Comparison of ENCODE assay signal across 9 cellular contexts in the genomic region with DNA sequence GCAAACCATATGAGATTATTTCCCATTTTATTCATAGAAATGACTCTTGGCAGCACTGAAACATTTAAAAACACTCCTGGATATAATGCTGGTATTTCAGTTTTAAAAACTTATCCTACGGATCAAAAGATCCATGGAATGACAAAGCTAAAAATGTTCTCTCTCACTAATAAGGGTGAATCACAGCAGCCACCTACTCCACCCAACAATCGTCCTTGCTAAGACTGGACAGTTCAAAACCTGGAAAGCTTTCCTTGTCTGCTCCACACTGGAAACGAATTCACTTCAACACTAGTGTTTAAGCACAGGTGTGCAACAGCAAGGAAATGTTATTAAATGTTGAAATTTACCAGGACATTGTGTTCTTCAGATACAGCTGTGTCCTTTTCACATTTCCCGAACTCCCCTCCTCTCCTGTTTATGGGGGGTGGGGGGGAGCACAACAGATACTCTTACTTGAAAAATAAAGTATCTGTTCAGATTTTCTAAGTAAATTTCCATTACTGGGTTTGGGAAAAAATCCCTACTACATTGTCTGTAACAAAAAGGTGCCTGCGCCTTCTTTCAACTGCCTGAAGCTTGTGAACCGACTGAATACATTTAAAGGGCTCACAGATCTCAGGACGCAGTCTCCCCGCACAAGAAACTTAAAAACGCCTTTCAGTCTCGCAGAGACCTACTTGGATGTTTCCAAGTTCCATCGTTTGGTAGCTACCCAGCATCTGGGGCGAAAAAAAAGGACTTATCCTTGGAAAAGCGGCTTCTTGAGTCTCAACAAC. TPM values are rescaled to one million over a fixed set of nuclear protein-coding genes. Genes with fewer than 3 reads are reported as not detected.
DNase-seq lines count a peak whose midpoint lies in the region; ATAC-seq, FAIRE-seq and TF ChIP-seq lines count a peak whose summit lies in the region.
"Had no signal": no experiment of that assay in that cellular context is flagged by ENCODE, and none has a peak within 500 bp of the region (broad histone marks: within the 10 kb centered on the region; RNA-seq: fewer than 3 reads in every experiment).

No MANE protein-coding gene starts in this region.

- in situ Hi-C loops in Caki2 (cut with HindIII; ENCODE audit: low pct_unique_long_range_greater_than_20kb, low sequenced_read_pairs), result no loop called here

- ATAC-seq in HG02973 (IDR thresholded peaks at IDR 0.05; ENCODE audit: unreplicated experiment), result no peak
- ATAC-seq in HG03521 (IDR thresholded peaks at IDR 0.05; ENCODE audit: unreplicated experiment), result no peak

- H3K36me3 ChIP-seq in bronchial epithelial cell (ENCODE audit: control insufficient read depth, insufficient read depth, low read length) (peaks cover 2% of the 10 kb centered on the region), urinary bladder (ENCODE audit: insufficient read depth) (peaks cover 3% of the 10 kb centered on the region)

- no peaks in the 10 kb centered on the region for H3K4me1 ChIP-seq in urinary bladder (ENCODE audit: insufficient read depth)

- WGBS in urinary bladder, result 6% methylated on average over 13 of the region's 13 CpGs

- no peak for FAIRE-seq in bronchial epithelial cell (lab: Jason Lieb, UNC)
- FAIRE-seq: TTC549 had no signal

- DNase-seq in Caki2 (ENCODE audit: low read depth) (peak; percentile 33), M059J (ENCODE audit: low read depth) (peak; percentile 61), bronchial epithelial cell (ENCODE audit: low read depth) (peak; percentile 68), lung microvascular endothelial cell (ENCODE audit: low read depth in 2 of 2) (peak; percentile 27 to 61), NCI-H446 (lab: John Stamatoyannopoulos, UW) (no peak)

- peak overlapping the region; percentile 90 for H3K4me3 ChIP-seq in bronchial epithelial cell (ENCODE audit: low read depth, low read length)
- H3K4me3 ChIP-seq in urinary bladder (ENCODE audit: low read depth, low read length), result peak overlapping the region; percentile 82

- TF ChIP-seq CTCF in bronchial epithelial cell (IDR thresholded peaks at IDR 0.05; ENCODE audit: insufficient read depth, low read length, severe bottlenecking), result no peak

- H3K27ac ChIP-seq in urinary bladder (ENCODE audit: low read depth), result no peak overlapping the region

- H3K27me3 ChIP-seq in bronchial epithelial cell (ENCODE audit: control insufficient read depth, insufficient read depth, low read length), result no peaks in the 10 kb centered on the region

RNA-seq across cellular contexts. Expression of a gene that starts 1.4 kb away (rescaled TPM):
- total RNA-seq in Caki2 (2014; rRNA removed; shearing (Covaris generic); ENCODE audit: low replicate concordance), result 496 and 587 TPM in 2 replicates
- total RNA-seq in M059J (2014; rRNA removed; shearing (Covaris generic)), result 580 and 670 TPM in 2 replicates
- total RNA-seq in bronchial epithelial cell (176 and 278 TPM in 2 replicates), lung microvascular endothelial cell (152 and 217 TPM in 2 replicates), urinary bladder (346 TPM)
- 280 TPM for polyA plus RNA-seq in urinary bladder

Comparison
In these comparisons a context has a peak if more than half of its experiments do, and no peak if none do; other contexts are left out.
1. DNase-seq: peak in Caki2 (single experiment), M059J (single experiment), bronchial epithelial cell (single experiment) and lung microvascular endothelial cell (2 of 2); none in NCI-H446 (0 of 2).